ENCODE assay signal across 8 cellular contexts in genomic region chr4:127965803-127966175, GRCh38. TPM values are rescaled to one million over a fixed set of nuclear protein-coding genes. Genes with fewer than 3 reads are reported as not detected.
DNase-seq lines count a peak whose midpoint lies in the region; ATAC-seq and TF ChIP-seq lines count a peak whose summit lies in the region.

No MANE protein-coding gene starts in this region.

- POLR2A ChIA-PET in activated CD8-positive, alpha-beta T cell treated with anti-CD3 and anti-CD28 coated beads for 36 hours (lab: Charles Lee): interaction anchor here (0.7 to 1.6 kb wide), 8 partner anchors 10 to 104 kb away, joined by 3 to 17 read pairs (median 4); partner anchors contain the start of genes LARP1B and PLK4

- peak; percentile 25 for DNase-seq in SIG-M5 treated with dmso at 0.1 percent for 504 hours (lab: John Stamatoyannopoulos, UW; ENCODE audit: unreplicated experiment)
- DNase-seq in SIG-M5 (lab: John Stamatoyannopoulos, UW): no peak
- peak; percentile 63 to 82 for DNase-seq in NCI-H2081 (lab: John Stamatoyannopoulos, UW)
- peak; percentile 91 for DNase-seq in activated CD8-positive, alpha-beta T cell treated with anti-CD3 and anti-CD28 coated beads for 36 hours
- peak; percentile 61 for DNase-seq in effector CD4-positive, alpha-beta T cell
- DNase-seq in stimulated activated CD8-positive, alpha-beta memory T cell treated with anti-CD3 and anti-CD28 coated beads, Interleukin-7, amount 100 ng/mL, for 24 hours (ENCODE audit: low read depth): peak; percentile 35

- CTCF ChIA-PET in activated CD8-positive, alpha-beta T cell treated with anti-CD3 and anti-CD28 coated beads for 36 hours (lab: Charles Lee): interaction anchor here (0.9 to 1.4 kb wide), 5 partner anchors 12 to 320 kb away, joined by 3 to 4 read pairs (median 4); no protein-coding TSS in a partner anchor

- peaks cover 34% of the 10 kb centered on the region for H3K4me1 Mint-ChIP-seq in activated CD8-positive, alpha-beta T cell treated with anti-CD3 and anti-CD28 coated beads for 36 hours (ENCODE audit: low read depth)

- peak overlapping the region; percentile 98 for H3K27ac Mint-ChIP-seq in activated CD8-positive, alpha-beta T cell treated with anti-CD3 and anti-CD28 coated beads for 36 hours

- peak overlapping the region; percentile 88 to 97 for H3K4me3 ChIP-seq in mucosa of rectum (ENCODE audit: low read length in 2 of 2)

- no peaks in the 10 kb centered on the region for H3K9me3 ChIP-seq in mucosa of rectum (ENCODE audit: control insufficient read depth in 2 of 2, low read length in 2 of 2)

- no peaks in the 10 kb centered on the region for H3K27me3 ChIP-seq in mucosa of rectum (ENCODE audit: control insufficient read depth in 2 of 2, insufficient read depth in 2 of 2, low read length in 2 of 2)

- intact Hi-C loops in activated CD8-positive, alpha-beta T cell treated with anti-CD3 and anti-CD28 coated beads for 36 hours (cut with micrococcal nuclease): loop anchor here (2.0 to 10.0 kb wide), 3 partner anchors 85 to 1129 kb away; partner anchors contain the start of genes C4orf33, LARP1B, PLK4 and SCLT1

- H3K9ac ChIP-seq in mucosa of rectum (ENCODE audit: low read depth in 1 of 2, low read length in 2 of 2): peak overlapping the region; percentile 97 to 100

- peaks cover 21% of the 10 kb centered on the region for H3K36me3 Mint-ChIP-seq in activated CD8-positive, alpha-beta T cell treated with anti-CD3 and anti-CD28 coated beads for 36 hours (ENCODE audit: low read depth)

- no peaks in the 10 kb centered on the region for H3K27me3 Mint-ChIP-seq in activated CD8-positive, alpha-beta T cell treated with anti-CD3 and anti-CD28 coated beads for 36 hours

- peak overlapping the region; percentile 95 for H3K4me3 Mint-ChIP-seq in activated CD8-positive, alpha-beta T cell treated with anti-CD3 and anti-CD28 coated beads for 36 hours

- peak; percentile 22 for ATAC-seq in HG02970 (IDR thresholded peaks at IDR 0.05; ENCODE audit: low FRiP score, unreplicated experiment)
- peak; percentile 54 for ATAC-seq in activated CD8-positive, alpha-beta T cell treated with anti-CD3 and anti-CD28 coated beads for 36 hours

- H3K36me3 ChIP-seq in mucosa of rectum (ENCODE audit: control insufficient read depth in 2 of 2, insufficient read depth in 2 of 2, low read length in 2 of 2): peaks cover 0 to 4% of the 10 kb centered on the region in 2 donors

- H3K27ac ChIP-seq in mucosa of rectum (ENCODE audit: low read depth in 2 of 2, low read length in 2 of 2): peak overlapping the region; percentile 99

- H3K9me3 Mint-ChIP-seq in activated CD8-positive, alpha-beta T cell treated with anti-CD3 and anti-CD28 coated beads for 36 hours: no peaks in the 10 kb centered on the region

- peaks cover 6 to 8% of the 10 kb centered on the region in 2 donors for H3K4me1 ChIP-seq in mucosa of rectum (ENCODE audit: control insufficient read depth in 2 of 2, insufficient read depth in 2 of 2, low read length in 2 of 2)

- no peak for TF ChIP-seq CTCF in activated CD8-positive, alpha-beta T cell treated with anti-CD3 and anti-CD28 coated beads for 36 hours (IDR thresholded peaks at IDR 0.05)

RNA-seq across cellular contexts. Expression of gene ABHD18, which starts 0.6 kb away (rescaled TPM):
- total RNA-seq in activated CD8-positive, alpha-beta T cell treated with anti-CD3 and anti-CD28 coated beads for 36 hours: 10 to 100 TPM; 22.2 to 22.6 TPM

RNA-seq across cellular contexts. Expression of gene MFSD8, which starts 0.8 kb away (rescaled TPM):
- 10 to 100 TPM; 12.5 to 14.2 TPM for total RNA-seq in activated CD8-positive, alpha-beta T cell treated with anti-CD3 and anti-CD28 coated beads for 36 hours
